Comparison of ENCODE assay signal across 8 cellular contexts in genomic region chr1:145095284-145096057, GRCh38. TPM values are rescaled to one million over a fixed set of nuclear protein-coding genes. Genes with fewer than 3 reads are reported as not detected.
DNase-seq lines count a peak whose midpoint lies in the region; ATAC-seq, FAIRE-seq and TF ChIP-seq lines count a peak whose summit lies in the region.
"Not testable (repeated sequence)": the region's sequence is repeated elsewhere in the genome, so short reads cannot be mapped to it uniquely, and the experiment has no call there.

Gene FAM72D (plus strand): TSS chr1:145095974. CDS start chr1:145096848, 874 bp downstream.
Gene SRGAP2B (minus strand): TSS chr1:145095328. CDS start chr1:145092901, 2,427 bp downstream.

- not testable (repeated sequence) for TF ChIP-seq CTCF in OCI-LY1 (IDR thresholded peaks at IDR 0.05; ENCODE audit: low read length); tibial nerve (IDR thresholded peaks at IDR 0.05)

- POLR2A ChIA-PET in naive thymus-derived CD8-positive, alpha-beta T cell (lab: Charles Lee), result not testable (repeated sequence)

- not testable (repeated sequence) for H4K20me1 ChIP-seq in OCI-LY1 (ENCODE audit: insufficient read depth, low read length)

- peak within 1 kb of the TSS; percentile 57 for H3K4me2 ChIP-seq in OCI-LY1 (ENCODE audit: low read length)

- H3K36me3 ChIP-seq in OCI-LY1 (ENCODE audit: insufficient read depth, low read length); tibial nerve: not testable (repeated sequence)

- not testable (repeated sequence) for H3K4me1 ChIP-seq in OCI-LY1 (ENCODE audit: insufficient read depth, low read length, severe bottlenecking); tibial nerve

- H3K27me3 Mint-ChIP-seq in activated naive CD8-positive, alpha-beta T cell treated with anti-CD3 and anti-CD28 coated beads, Interleukin-2, amount 50 U/mL, for 24 hours; naive thymus-derived CD8-positive, alpha-beta T cell: not testable (repeated sequence)

- H3F3A ChIP-seq in OCI-LY1 (ENCODE audit: insufficient read depth, low read length), result not testable (repeated sequence)

- TF ChIP-seq EP300 in tibial nerve (IDR thresholded peaks at IDR 0.05), result not testable (repeated sequence)

- ATAC-seq in GM18502 (IDR thresholded peaks at IDR 0.05; ENCODE audit: poor library complexity, unreplicated experiment), result peak; percentile 84
- ATAC-seq in GM21528 (IDR thresholded peaks at IDR 0.05; ENCODE audit: low FRiP score, unreplicated experiment), result peak; percentile 83
- ATAC-seq in HG03066 (IDR thresholded peaks at IDR 0.05; ENCODE audit: low read depth, unreplicated experiment), result peak; percentile 68
- ATAC-seq in activated naive CD8-positive, alpha-beta T cell treated with anti-CD3 and anti-CD28 coated beads, Interleukin-2, amount 50 U/mL, for 24 hours, result peak; percentile 88
- ATAC-seq in naive thymus-derived CD8-positive, alpha-beta T cell, result peak; percentile 83 to 85

- not testable (repeated sequence) for H3K9me3 ChIP-seq in OCI-LY1 (ENCODE audit: low read length); tibial nerve

- not testable (repeated sequence) for H3K79me2 ChIP-seq in OCI-LY1 (ENCODE audit: insufficient read depth, low read length)

- peak within 1 kb of the TSS; percentile 57 for H3K4me3 ChIP-seq in OCI-LY1 (ENCODE audit: low read depth, low read length, poor library complexity, severe bottlenecking)
- peak within 1 kb of the TSS in 3 of 4 donors; percentile 24 to 46 (median 39) for H3K4me3 ChIP-seq in tibial nerve

- not testable (repeated sequence) for H3K36me3 Mint-ChIP-seq in activated naive CD8-positive, alpha-beta T cell treated with anti-CD3 and anti-CD28 coated beads, Interleukin-2, amount 50 U/mL, for 24 hours (ENCODE audit: low read depth); naive thymus-derived CD8-positive, alpha-beta T cell

- not testable (repeated sequence) for H2AFZ ChIP-seq in OCI-LY1 (ENCODE audit: low read length)

- FAIRE-seq in frontal cortex (lab: Jason Lieb, UNC), result peak; percentile 99

- H3K9me2 ChIP-seq in OCI-LY1 (ENCODE audit: low read depth, low read length), result not testable (repeated sequence)

- not testable (repeated sequence) for H3K27ac ChIP-seq in OCI-LY1 (ENCODE audit: low read depth, low read length, poor library complexity, severe bottlenecking)
- H3K27ac ChIP-seq in tibial nerve, result peak within 1 kb of the TSS in 2 of 4 donors; percentile 56

- not testable (repeated sequence) for DNase-seq in activated naive CD8-positive, alpha-beta T cell treated with anti-CD3 and anti-CD28 coated beads, Interleukin-2, amount 50 U/mL, for 24 hours; frontal cortex (ENCODE audit: low spot score in 2 of 2); naive thymus-derived CD8-positive, alpha-beta T cell; tibial nerve (ENCODE audit: low spot score in 2 of 2)

- peak within 1 kb of the TSS; percentile 51; the same call in 1 of the 2 replicates for H3K9ac ChIP-seq in OCI-LY1 (ENCODE audit: low read length)

- not testable (repeated sequence) for H3K9me3 Mint-ChIP-seq in activated naive CD8-positive, alpha-beta T cell treated with anti-CD3 and anti-CD28 coated beads, Interleukin-2, amount 50 U/mL, for 24 hours; naive thymus-derived CD8-positive, alpha-beta T cell

- peak within 1 kb of the TSS; percentile 61 for H3K4me3 Mint-ChIP-seq in activated naive CD8-positive, alpha-beta T cell treated with anti-CD3 and anti-CD28 coated beads, Interleukin-2, amount 50 U/mL, for 24 hours
- peak within 1 kb of the TSS in 8 of 10 donors; percentile 25 to 92 (median 64) for H3K4me3 Mint-ChIP-seq in naive thymus-derived CD8-positive, alpha-beta T cell

- not testable (repeated sequence) for TF ChIP-seq POLR2A in tibial nerve (IDR thresholded peaks at IDR 0.05)

- WGBS in tibial nerve, 2 donors, result no CpG with 5 or more reads among the region's 47 CpGs

- H3K27ac Mint-ChIP-seq in activated naive CD8-positive, alpha-beta T cell treated with anti-CD3 and anti-CD28 coated beads, Interleukin-2, amount 50 U/mL, for 24 hours; naive thymus-derived CD8-positive, alpha-beta T cell: not testable (repeated sequence)

- H3K4me1 Mint-ChIP-seq in activated naive CD8-positive, alpha-beta T cell treated with anti-CD3 and anti-CD28 coated beads, Interleukin-2, amount 50 U/mL, for 24 hours; naive thymus-derived CD8-positive, alpha-beta T cell: not testable (repeated sequence)

- H3K27me3 ChIP-seq in OCI-LY1 (ENCODE audit: insufficient read depth, low read length); tibial nerve: not testable (repeated sequence)

RNA-seq across cellular contexts. Expression of gene FAM72D, which starts in this region (rescaled TPM):
- total RNA-seq in frontal cortex (0.41 TPM), tibial nerve (under 1 TPM in 1 of 4 donors, not detected in 3; 0.21 TPM)
- under 1 TPM in 1 of 2 experiments, not detected in 1; 0.31 TPM for total RNA-seq in naive thymus-derived CD8-positive, alpha-beta T cell
- not detected for polyA plus RNA-seq in naive thymus-derived CD8-positive, alpha-beta T cell

RNA-seq across cellular contexts. Expression of gene SRGAP2B, which starts in this region (rescaled TPM):
- 64.8 TPM for total RNA-seq in frontal cortex
- total RNA-seq in naive thymus-derived CD8-positive, alpha-beta T cell, result 10 to 100 TPM; 11.0 to 15.2 TPM
- under 1 TPM; 0.54 to 0.99 (median 0.68) TPM for polyA plus RNA-seq in naive thymus-derived CD8-positive, alpha-beta T cell
- 10 to 100 TPM; 41.0 to 57.7 (median 53.0) TPM for total RNA-seq in tibial nerve
